ENCODE assay signal across 8 cellular contexts in genomic region chr7:44606341-44607140, GRCh38. TPM values are rescaled to one million over a fixed set of nuclear protein-coding genes. Genes with fewer than 3 reads are reported as not detected.
DNase-seq lines count a peak whose midpoint lies in the region; ATAC-seq and TF ChIP-seq lines count a peak whose summit lies in the region.

OGDH (plus strand) TSS chr7:44606627; CDS start chr7:44624344, 17,717 bp downstream.

- H3K27me3 ChIP-seq in kidney epithelial cell (ENCODE audit: control insufficient read depth, insufficient read depth, low read length), result no peaks in the 10 kb centered on the region

- peak within 1 kb of the TSS; percentile 99 for H3K27ac Mint-ChIP-seq in chondrocyte (ENCODE audit: unreplicated experiment)

- DNase-seq in AML-193 (lab: John Stamatoyannopoulos, UW) (peak; percentile 93 to 94), NCI-H510A treated with DMSO at 0.1 percent for 48 hours (lab: John Stamatoyannopoulos, UW) (peak; percentile 96), chondrocyte (ENCODE audit: low spot score) (peak; percentile 99), kidney epithelial cell (ENCODE audit: low read depth) (peak; percentile 89)
- peak; percentile 97 to 99 for DNase-seq in activated CD4-positive, alpha-beta T cell treated with anti-CD3 and anti-CD28 coated beads for 24 hours (ENCODE audit: low read depth in 2 of 2)
- peak; percentile 99 for DNase-seq in stimulated activated CD4-positive, alpha-beta T cell treated with anti-CD3 and anti-CD28 coated beads, Interleukin-15, amount 100 ng/mL, for 48 hours (ENCODE audit: low read depth in 2 of 2)

- H3K36me3 Mint-ChIP-seq in chondrocyte (ENCODE audit: low read depth), result peaks cover 1% of the 10 kb centered on the region

- no peaks in the 10 kb centered on the region for H3K36me3 ChIP-seq in kidney epithelial cell (ENCODE audit: control insufficient read depth, insufficient read depth, low read length)

- H3K4me1 Mint-ChIP-seq in chondrocyte (ENCODE audit: low read depth), result peaks cover 37% of the 10 kb centered on the region

- H3K4me3 ChIP-seq in kidney epithelial cell (ENCODE audit: low read depth, low read length), result peak within 1 kb of the TSS; percentile 97

- H3K9me3 Mint-ChIP-seq in chondrocyte (ENCODE audit: low read depth), result no peaks in the 10 kb centered on the region

- H3K4me3 Mint-ChIP-seq in chondrocyte (ENCODE audit: unreplicated experiment), result peak within 1 kb of the TSS; percentile 96

- H3K27me3 Mint-ChIP-seq in chondrocyte (ENCODE audit: low read depth), result no peaks in the 10 kb centered on the region

- no peak for TF ChIP-seq CTCF in chondrocyte (IDR thresholded peaks at IDR 0.05)
- TF ChIP-seq CTCF in kidney epithelial cell (IDR thresholded peaks at IDR 0.05; ENCODE audit: insufficient read depth, low read length, poor library complexity, severe bottlenecking), result no peak

- peak; percentile 96 for TF ChIP-seq POLR2A in GM19193 (IDR thresholded peaks at IDR 0.05; ENCODE audit: extremely low read depth, insufficient read depth, insufficient read length)

- ATAC-seq in HG03439 (IDR thresholded peaks at IDR 0.05; ENCODE audit: unreplicated experiment), result peak; percentile 89

RNA-seq across cellular contexts. Expression of gene OGDH, which starts in this region (rescaled TPM):
- total RNA-seq in chondrocyte (80.0 to 128 TPM (median 83.7 TPM) in 3 replicates), kidney epithelial cell (61.2 and 65.2 TPM in 2 replicates)

Comparison
In these comparisons a context has a peak if more than half of its experiments do, and no peak if none do; other contexts are left out.
1. Peak in every context shown above with its lines: DNase-seq, ATAC-seq and H3K4me3 ChIP-seq.